Comparison of ENCODE assay signal across 24 cellular contexts in genomic region chr6:1645466-1646185, GRCh38.
"Had no signal": no experiment of that assay in that cellular context is flagged by ENCODE, and none has a peak within 500 bp of the region (broad histone marks: within the 10 kb centered on the region; RNA-seq: fewer than 3 reads in every experiment).

No MANE protein-coding gene starts in this region.

- H3K4me1 ChIP-seq: gastrocnemius medialis, upper lobe of left lung had no signal

- H3K27ac ChIP-seq: gastrocnemius medialis, spleen, thoracic aorta, upper lobe of left lung had no signal

- H3K36me3 Mint-ChIP-seq: activated CD8-positive, alpha-beta memory T cell treated with anti-CD3 and anti-CD28 coated beads, Interleukin-2, amount 10 ng/mL, durations not matched to agents 7 days and 5 days; brain had no signal

- H3K27me3 ChIP-seq: gastrocnemius medialis, spleen, upper lobe of left lung had no signal

- H3K9me3 ChIP-seq: gastrocnemius medialis, mucosa of descending colon, spleen, thoracic aorta, upper lobe of left lung had no signal

- H3K4me3 Mint-ChIP-seq: activated CD4-positive, alpha-beta T cell treated with anti-CD3 and anti-CD28 coated beads, Interleukin-2, amount 10 ng/mL, durations not matched to agents 24 days and 14 days; activated CD8-positive, alpha-beta memory T cell treated with anti-CD3 and anti-CD28 coated beads, Interleukin-2, amount 10 ng/mL, durations not matched to agents 7 days and 5 days; activated CD8-positive, alpha-beta T cell treated with anti-CD3 and anti-CD28 coated beads for 36 hours; activated naive CD4-positive, alpha-beta T cell treated with anti-CD3 and anti-CD28 coated beads, Interleukin-2, amount 50 U/mL, for 24 hours; brain; dendritic cell treated with granulocyte-macrophage colony-stimulating factor and Interleukin-4, amounts not matched to agents 40 ng/mL and 50 ng/mL, for 4 days; memory B cell; neural crest cell had no signal

- H3K36me3 ChIP-seq: gastrocnemius medialis, spleen, thoracic aorta, upper lobe of left lung had no signal

- H3K4me3 ChIP-seq: gastrocnemius medialis, mucosa of descending colon, spleen, thoracic aorta, upper lobe of left lung had no signal

- H3K27me3 Mint-ChIP-seq: activated CD4-positive, alpha-beta T cell treated with anti-CD3 and anti-CD28 coated beads, Interleukin-2, amount 10 ng/mL, durations not matched to agents 24 days and 14 days; activated CD8-positive, alpha-beta memory T cell treated with anti-CD3 and anti-CD28 coated beads, Interleukin-2, amount 10 ng/mL, durations not matched to agents 7 days and 5 days; activated CD8-positive, alpha-beta T cell treated with anti-CD3 and anti-CD28 coated beads for 36 hours; activated naive CD4-positive, alpha-beta T cell treated with anti-CD3 and anti-CD28 coated beads, Interleukin-2, amount 50 U/mL, for 24 hours; memory B cell had no signal

- DNase-seq: activated CD4-positive, alpha-beta T cell treated with anti-CD3 and anti-CD28 coated beads, Interleukin-2, amount 10 ng/mL, durations not matched to agents 24 days and 14 days; activated CD8-positive, alpha-beta memory T cell treated with anti-CD3 and anti-CD28 coated beads, Interleukin-2, amount 10 ng/mL, durations not matched to agents 7 days and 5 days; activated CD8-positive, alpha-beta T cell treated with anti-CD3 and anti-CD28 coated beads for 36 hours; activated effector memory CD4-positive, alpha-beta T cell treated with anti-CD3 and anti-CD28 coated beads, Interleukin-2, amount 50 U/mL, for 16 hours; activated T-cell treated with anti-CD3 and anti-CD28 coated beads for 4 hours; aorta; caudate nucleus; effector CD4-positive, alpha-beta T cell; erythroblast; gastrocnemius medialis; hypothalamus; left cardiac atrium; mucosa of descending colon; spleen; stimulated activated CD4-positive, alpha-beta T cell treated with anti-CD3 and anti-CD28 coated beads, Interleukin-4, amount 100 ng/mL, for 1 hour; stimulated activated naive CD4-positive, alpha-beta T cell treated with Interleukin-2 at 50 U/mL for 16 hours; T-helper 2 cell had no signal

- H3K27ac Mint-ChIP-seq: activated CD4-positive, alpha-beta T cell treated with anti-CD3 and anti-CD28 coated beads, Interleukin-2, amount 10 ng/mL, durations not matched to agents 24 days and 14 days; activated CD8-positive, alpha-beta memory T cell treated with anti-CD3 and anti-CD28 coated beads, Interleukin-2, amount 10 ng/mL, durations not matched to agents 7 days and 5 days; activated CD8-positive, alpha-beta T cell treated with anti-CD3 and anti-CD28 coated beads for 36 hours; activated naive CD4-positive, alpha-beta T cell treated with anti-CD3 and anti-CD28 coated beads, Interleukin-2, amount 50 U/mL, for 24 hours; brain; dendritic cell treated with granulocyte-macrophage colony-stimulating factor and Interleukin-4, amounts not matched to agents 40 ng/mL and 50 ng/mL, for 4 days; memory B cell had no signal

- H3K9me3 Mint-ChIP-seq: activated CD4-positive, alpha-beta T cell treated with anti-CD3 and anti-CD28 coated beads, Interleukin-2, amount 10 ng/mL, durations not matched to agents 24 days and 14 days; activated CD8-positive, alpha-beta T cell treated with anti-CD3 and anti-CD28 coated beads for 36 hours; activated naive CD4-positive, alpha-beta T cell treated with anti-CD3 and anti-CD28 coated beads, Interleukin-2, amount 50 U/mL, for 24 hours; brain; dendritic cell treated with granulocyte-macrophage colony-stimulating factor and Interleukin-4, amounts not matched to agents 40 ng/mL and 50 ng/mL, for 4 days; memory B cell; neural crest cell had no signal

- H3K4me1 Mint-ChIP-seq: activated CD4-positive, alpha-beta T cell treated with anti-CD3 and anti-CD28 coated beads, Interleukin-2, amount 10 ng/mL, durations not matched to agents 24 days and 14 days; activated CD8-positive, alpha-beta memory T cell treated with anti-CD3 and anti-CD28 coated beads, Interleukin-2, amount 10 ng/mL, durations not matched to agents 7 days and 5 days; activated naive CD4-positive, alpha-beta T cell treated with anti-CD3 and anti-CD28 coated beads, Interleukin-2, amount 50 U/mL, for 24 hours; brain; neural crest cell had no signal
